In genomic region chr21:38897532-38898421, GRCh38 we compare ENCODE assay signal across 12 cellular contexts.
A peak's percentile ranks its signal among the peaks of the same experiment; 100 is the strongest.
DNase-seq lines count a peak whose midpoint lies in the region; ATAC-seq and TF ChIP-seq lines count a peak whose summit lies in the region.
"Had no signal": no experiment of that assay in that cellular context is flagged by ENCODE, and none has a peak within 500 bp of the region (broad histone marks: within the 10 kb centered on the region; RNA-seq: fewer than 3 reads in every experiment).

No MANE protein-coding gene starts in this region.

- H3K4me3 Mint-ChIP-seq in activated CD4-positive, alpha-beta T cell treated with anti-CD3 and anti-CD28 coated beads, Interleukin-2, amount 10 ng/mL, durations not matched to agents 24 days and 14 days: no peak overlapping the region
- H3K4me3 Mint-ChIP-seq in activated CD4-positive, alpha-beta T cell treated with anti-CD3 and anti-CD28 coated beads for 36 hours: no peak overlapping the region
- H3K4me3 Mint-ChIP-seq: activated T-helper 17 cell treated with anti-CD3 and anti-CD28 coated beads, Interleukin-2, amount 50 U/mL, for 72 hours; dendritic cell treated with granulocyte-macrophage colony-stimulating factor and Interleukin-4, amounts not matched to agents 40 ng/mL and 50 ng/mL, for 4 days had no signal

- ATAC-seq in activated CD4-positive, alpha-beta T cell treated with anti-CD3 and anti-CD28 coated beads for 36 hours: no peak
- ATAC-seq in HG02642 (IDR thresholded peaks at IDR 0.05; ENCODE audit: poor library complexity, unreplicated experiment) (no peak), HG03108 (IDR thresholded peaks at IDR 0.05; ENCODE audit: unreplicated experiment) (no peak)
- ATAC-seq: activated T-helper 17 cell treated with anti-CD3 and anti-CD28 coated beads, Interleukin-2, amount 50 U/mL, for 72 hours had no signal

- peak overlapping the region; percentile 32 for H3K27ac ChIP-seq in left ventricle myocardium inferior (replicated peaks)
- H3K27ac ChIP-seq in skeletal muscle tissue (ENCODE audit: low read depth, low read length): peak overlapping the region; percentile 95
- H3K27ac ChIP-seq: suprapubic skin had no signal

- H3K27me3 ChIP-seq in left ventricle myocardium inferior (ENCODE audit: low read depth) (no peaks in the 10 kb centered on the region), skeletal muscle tissue (ENCODE audit: control insufficient read depth in 3 of 3, insufficient read depth in 3 of 3, low read length in 3 of 3) (no peaks in the 10 kb centered on the region)
- H3K27me3 ChIP-seq: suprapubic skin had no signal

- no peaks in the 10 kb centered on the region for H3K36me3 Mint-ChIP-seq in activated CD4-positive, alpha-beta T cell treated with anti-CD3 and anti-CD28 coated beads, Interleukin-2, amount 10 ng/mL, durations not matched to agents 24 days and 14 days (ENCODE audit: low read depth)
- H3K36me3 Mint-ChIP-seq in activated CD4-positive, alpha-beta T cell treated with anti-CD3 and anti-CD28 coated beads for 36 hours (ENCODE audit: low read depth): no peaks in the 10 kb centered on the region

- DNase-seq in activated CD4-positive, alpha-beta T cell treated with anti-CD3 and anti-CD28 coated beads, Interleukin-2, amount 10 ng/mL, durations not matched to agents 24 days and 14 days: peak; percentile 18
- no peak for DNase-seq in activated CD4-positive, alpha-beta T cell treated with anti-CD3 and anti-CD28 coated beads for 36 hours
- DNase-seq in NCI-H345 treated with DMSO at 0.1 percent for 48 hours (lab: John Stamatoyannopoulos, UW; ENCODE audit: unreplicated experiment): peak; percentile 34
- no peak for DNase-seq in left ventricle myocardium inferior
- DNase-seq in NCI-H446 treated with DMSO at 0.1 percent for 48 hours (lab: John Stamatoyannopoulos, UW): no peak
- DNase-seq: NCI-H526 had no signal

- peaks cover 2% of the 10 kb centered on the region for H3K4me1 Mint-ChIP-seq in activated CD4-positive, alpha-beta T cell treated with anti-CD3 and anti-CD28 coated beads, Interleukin-2, amount 10 ng/mL, durations not matched to agents 24 days and 14 days
- H3K4me1 Mint-ChIP-seq in activated CD4-positive, alpha-beta T cell treated with anti-CD3 and anti-CD28 coated beads for 36 hours: peaks cover 21% of the 10 kb centered on the region

- peak overlapping the region in 1 of 3 donors; percentile 67 for H3K9ac ChIP-seq in skeletal muscle tissue (ENCODE audit: low read depth in 1 of 3, low read length in 3 of 3)

- intact Hi-C loops in activated CD4-positive, alpha-beta T cell treated with anti-CD3 and anti-CD28 coated beads, Interleukin-2, amount 10 ng/mL, durations not matched to agents 24 days and 14 days (cut with micrococcal nuclease): loop anchor here (10.0 kb wide), 1 partner anchor 63 kb away; no protein-coding TSS in a partner anchor
- intact Hi-C loops in activated CD4-positive, alpha-beta T cell treated with anti-CD3 and anti-CD28 coated beads for 36 hours (cut with DNase I, micrococcal nuclease): no loop called here
- intact Hi-C loops in left ventricle myocardium inferior (cut with micrococcal nuclease): no loop called here

- H3K27me3 Mint-ChIP-seq in activated CD4-positive, alpha-beta T cell treated with anti-CD3 and anti-CD28 coated beads, Interleukin-2, amount 10 ng/mL, durations not matched to agents 24 days and 14 days: peaks cover 6% of the 10 kb centered on the region
- peaks cover 15% of the 10 kb centered on the region for H3K27me3 Mint-ChIP-seq in activated CD4-positive, alpha-beta T cell treated with anti-CD3 and anti-CD28 coated beads for 36 hours

- H3K4me3 ChIP-seq in left ventricle myocardium inferior (no peak overlapping the region), skeletal muscle tissue (ENCODE audit: low read length in 3 of 3) (no peak overlapping the region)
- H3K4me3 ChIP-seq: suprapubic skin had no signal

- H3K4me1 ChIP-seq in left ventricle myocardium inferior (peaks cover 12% of the 10 kb centered on the region), skeletal muscle tissue (ENCODE audit: control insufficient read depth in 3 of 3, insufficient read depth in 3 of 3, low read length in 3 of 3) (peaks cover 3 to 20% (median 6%) of the 10 kb centered on the region in 3 donors)

- POLR2A ChIA-PET in activated CD4-positive, alpha-beta T cell treated with anti-CD3 and anti-CD28 coated beads for 36 hours (lab: Charles Lee): no interaction called here

- CTCF ChIA-PET in activated CD4-positive, alpha-beta T cell treated with anti-CD3 and anti-CD28 coated beads for 36 hours (lab: Charles Lee): no interaction called here

- H3K36me3 ChIP-seq in left ventricle myocardium inferior: no peaks in the 10 kb centered on the region
- no peaks in the 10 kb centered on the region for H3K36me3 ChIP-seq in skeletal muscle tissue (ENCODE audit: control insufficient read depth in 3 of 3, insufficient read depth in 3 of 3, low read length in 3 of 3)
- H3K36me3 ChIP-seq: suprapubic skin had no signal

- TF ChIP-seq CTCF in left ventricle myocardium inferior (IDR thresholded peaks at IDR 0.05; ENCODE audit: borderline replicate concordance): no peak

- no peak overlapping the region for H3K27ac Mint-ChIP-seq in activated CD4-positive, alpha-beta T cell treated with anti-CD3 and anti-CD28 coated beads, Interleukin-2, amount 10 ng/mL, durations not matched to agents 24 days and 14 days
- no peak overlapping the region for H3K27ac Mint-ChIP-seq in activated CD4-positive, alpha-beta T cell treated with anti-CD3 and anti-CD28 coated beads for 36 hours
- H3K27ac Mint-ChIP-seq: activated T-helper 17 cell treated with anti-CD3 and anti-CD28 coated beads, Interleukin-2, amount 50 U/mL, for 72 hours; dendritic cell treated with granulocyte-macrophage colony-stimulating factor and Interleukin-4, amounts not matched to agents 40 ng/mL and 50 ng/mL, for 4 days had no signal

- peaks cover 18% of the 10 kb centered on the region for H3K9me3 Mint-ChIP-seq in activated CD4-positive, alpha-beta T cell treated with anti-CD3 and anti-CD28 coated beads, Interleukin-2, amount 10 ng/mL, durations not matched to agents 24 days and 14 days
- peaks cover 11% of the 10 kb centered on the region for H3K9me3 Mint-ChIP-seq in activated CD4-positive, alpha-beta T cell treated with anti-CD3 and anti-CD28 coated beads for 36 hours (ENCODE audit: low read depth)

- peaks cover 7% of the 10 kb centered on the region for H3K9me3 ChIP-seq in left ventricle myocardium inferior (replicated peaks)
- H3K9me3 ChIP-seq in skeletal muscle tissue (ENCODE audit: control insufficient read depth in 3 of 3, low read length in 3 of 3): no peaks in the 10 kb centered on the region
- H3K9me3 ChIP-seq: suprapubic skin had no signal

Comparison
In these comparisons a context has a peak if more than half of its experiments do, and no peak if none do; other contexts are left out.
1. DNase-seq: peak in activated CD4-positive, alpha-beta T cell treated with anti-CD3 and anti-CD28 coated beads, Interleukin-2, amount 10 ng/mL, durations not matched to agents 24 days and 14 days (single experiment) and NCI-H345 treated with DMSO at 0.1 percent for 48 hours (single experiment); none in activated CD4-positive, alpha-beta T cell treated with anti-CD3 and anti-CD28 coated beads for 36 hours (single experiment), left ventricle myocardium inferior (single experiment) and NCI-H446 treated with DMSO at 0.1 percent for 48 hours (single experiment).